Comparison of ENCODE assay signal across 14 cellular contexts in the genomic region with DNA sequence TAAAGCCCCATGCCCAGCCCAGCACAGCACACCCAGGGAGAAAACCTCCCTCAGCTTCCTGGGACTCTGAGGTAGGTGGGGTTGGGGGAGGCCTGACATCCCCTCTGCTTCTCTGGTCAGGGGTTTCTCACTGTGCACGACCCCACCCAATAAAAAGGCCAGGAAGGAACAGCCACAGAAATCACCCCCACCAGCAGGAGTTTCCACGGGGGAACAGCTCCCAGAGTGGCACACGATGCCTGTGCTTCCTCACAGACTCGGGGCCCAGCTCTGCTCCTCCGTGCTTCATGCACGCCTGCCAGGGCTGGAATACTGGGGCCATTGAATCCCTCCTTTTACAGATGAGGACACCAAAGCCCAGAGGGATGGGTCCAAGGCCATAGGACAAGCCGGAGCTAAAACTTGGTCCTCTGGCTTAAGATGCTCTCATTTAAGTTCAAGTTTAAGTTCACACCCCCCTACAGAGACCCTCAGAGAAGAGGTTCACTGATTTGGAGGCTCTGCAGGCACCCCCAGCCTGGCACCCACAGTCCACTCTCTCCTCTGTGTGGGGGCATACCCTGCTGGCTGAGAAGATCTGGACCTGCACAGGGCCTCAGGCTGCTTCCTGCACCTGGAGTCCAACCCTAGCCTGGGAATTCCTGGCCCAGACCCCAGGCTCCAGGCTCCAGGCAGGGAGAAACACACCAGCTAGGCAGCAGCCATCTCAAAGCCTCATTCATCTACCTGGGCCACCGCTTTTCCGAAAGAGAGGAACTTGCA. TPM values are rescaled to one million over a fixed set of nuclear protein-coding genes. Genes with fewer than 3 reads are reported as not detected.
DNase-seq lines count a peak whose midpoint lies in the region; ATAC-seq and TF ChIP-seq lines count a peak whose summit lies in the region.
"Had no signal": no experiment of that assay in that cellular context is flagged by ENCODE, and none has a peak within 500 bp of the region (broad histone marks: within the 10 kb centered on the region; RNA-seq: fewer than 3 reads in every experiment).

No MANE protein-coding gene starts in this region.

- H3K9ac ChIP-seq in BLaER1 (peak overlapping the region; percentile 68), rectal smooth muscle tissue (ENCODE audit: low read length) (no peak overlapping the region)

- H3K27ac ChIP-seq in BLaER1: peak overlapping the region; percentile 88
- H3K27ac ChIP-seq in Peyer's patch: peak overlapping the region; percentile 76 to 87 (median 82)
- peak overlapping the region in 3 of 4 donors; percentile 86 to 92 (median 88) for H3K27ac ChIP-seq in gastroesophageal sphincter
- peak overlapping the region; percentile 50 for H3K27ac ChIP-seq in rectal smooth muscle tissue (ENCODE audit: low read depth, low read length)

- peaks cover 94% of the 10 kb centered on the region for H3K4me1 ChIP-seq in BLaER1
- H3K4me1 ChIP-seq in Peyer's patch: peaks cover 18 to 88% (median 36%) of the 10 kb centered on the region in 4 donors
- H3K4me1 ChIP-seq in gastroesophageal sphincter: peaks cover 10 to 98% (median 73%) of the 10 kb centered on the region in 3 donors
- peaks cover 25% of the 10 kb centered on the region for H3K4me1 ChIP-seq in rectal smooth muscle tissue (ENCODE audit: control insufficient read depth, insufficient read depth, low read length)

- TF ChIP-seq EP300 in gastroesophageal sphincter (IDR thresholded peaks at IDR 0.05): no peak

- H3K27me3 ChIP-seq in BLaER1: no peaks in the 10 kb centered on the region
- H3K27me3 ChIP-seq in Peyer's patch: no peaks in the 10 kb centered on the region
- H3K27me3 ChIP-seq in gastroesophageal sphincter: no peaks in the 10 kb centered on the region
- H3K27me3 ChIP-seq in rectal smooth muscle tissue (ENCODE audit: control insufficient read depth, insufficient read depth, low read length): no peaks in the 10 kb centered on the region

- H3K4me3 ChIP-seq in BLaER1: peak overlapping the region; percentile 20; the same call in 1 of the 2 replicates
- no peak overlapping the region for H3K4me3 ChIP-seq in Peyer's patch
- no peak overlapping the region for H3K4me3 ChIP-seq in gastroesophageal sphincter
- no peak overlapping the region for H3K4me3 ChIP-seq in rectal smooth muscle tissue (ENCODE audit: low read length)

- H4K20me1 ChIP-seq in BLaER1: peaks cover 24% of the 10 kb centered on the region

- peak in 1 of 3 donors; percentile 43 for DNase-seq in Peyer's patch
- no peak for DNase-seq in NCI-H2107 (lab: John Stamatoyannopoulos, UW)
- no peak for DNase-seq in COLO668 (lab: John Stamatoyannopoulos, UW; ENCODE audit: unreplicated experiment)
- DNase-seq in stimulated activated CD4-positive, alpha-beta T cell treated with anti-CD3 and anti-CD28 coated beads, Interleukin-1b, Interleukin-23, amount 100 ng/mL, for 48 hours: no peak
- DNase-seq: MM.1S, NCI-H82, SW 1271 had no signal

- no peaks in the 10 kb centered on the region for H3K9me3 ChIP-seq in BLaER1
- H3K9me3 ChIP-seq in Peyer's patch: no peaks in the 10 kb centered on the region
- no peaks in the 10 kb centered on the region for H3K9me3 ChIP-seq in gastroesophageal sphincter

- TF ChIP-seq POLR2A in Peyer's patch (IDR thresholded peaks at IDR 0.05): no peak
- no peak for TF ChIP-seq POLR2A in gastroesophageal sphincter (IDR thresholded peaks at IDR 0.05)

- H3K36me3 ChIP-seq in BLaER1 (peaks cover 28% of the 10 kb centered on the region), Peyer's patch (peaks cover 0 to 27% (median 0%) of the 10 kb centered on the region in 3 donors), gastroesophageal sphincter (peaks cover 0 to 33% of the 10 kb centered on the region in 2 donors), rectal smooth muscle tissue (ENCODE audit: control insufficient read depth, insufficient read depth, low read length) (peaks cover 19% of the 10 kb centered on the region)

- TF ChIP-seq CTCF in Peyer's patch (IDR thresholded peaks at IDR 0.05) (no peak), gastroesophageal sphincter (IDR thresholded peaks at IDR 0.05) (no peak)

- H3K4me2 ChIP-seq in BLaER1: peak overlapping the region; percentile 89

- WGBS in gastroesophageal sphincter (ENCODE audit: low coverage in 1 of 2), 2 donors: 72 to 100% methylated on average over 1 to 3 of the region's 9 CpGs

- ATAC-seq in gastroesophageal sphincter (no peak), GM21390 (IDR thresholded peaks at IDR 0.05; ENCODE audit: unreplicated experiment) (no peak)

RNA-seq across cellular contexts. Expression of a gene that starts 14.3 kb away (rescaled TPM):
- 100 to 1,000 TPM in 3 of 4 donors, 10 to 100 TPM in 1; 49.5 to 160 (median 134) TPM for total RNA-seq in Peyer's patch
- total RNA-seq in gastroesophageal sphincter: 100 to 1,000 TPM in 1 of 4 donors, 10 to 100 TPM in 3; 44.7 to 105 (median 61.6) TPM

RNA-seq across cellular contexts. Expression of a gene that starts 38.3 kb away (rescaled TPM):
- not detected for total RNA-seq in Peyer's patch
- total RNA-seq in gastroesophageal sphincter: not detected
- total RNA-seq: frontal cortex, mesenteric fat pad, subcutaneous adipose tissue had no signal

RNA-seq across cellular contexts. Expression of a gene that starts 51.1 kb away (rescaled TPM):
- total RNA-seq in Peyer's patch (10 to 100 TPM; 19.0 to 40.9 (median 31.6) TPM), gastroesophageal sphincter (10 to 100 TPM; 24.3 to 46.8 (median 35.9) TPM)
